Comparison of ENCODE assay signal across 1 cellular context in genomic region chr17:20009052-20009301, GRCh38.
TF ChIP-seq lines count a peak whose summit lies in the region.

No MANE protein-coding gene starts in this region.

TF ChIP-seq in HEK293, 187 proteins besides CTCF, POLR2A, EP300 and RAD21 (continued from another document and continues in another):
- TF ChIP-seq ZNF202 (tag by site-specific recombination; IDR thresholded peaks at IDR 0.05; ENCODE audit: borderline replicate concordance) (no peak), ZNF335 (tag by site-specific recombination; conservative IDR thresholded peaks at IDR 0.05) (peak; percentile 31), PRDM10 (tag by site-specific recombination; IDR thresholded peaks at IDR 0.05) (no peak), ZBTB26 (tag by site-specific recombination; optimal IDR thresholded peaks at IDR 0.05) (no peak), ZNF416 (tag by site-specific recombination; IDR thresholded peaks at IDR 0.05) (no peak), ZNF48 (tag by site-specific recombination; IDR thresholded peaks at IDR 0.05) (no peak), HOXC10 (CRISPR knock-in tag; IDR thresholded peaks at IDR 0.05) (no peak), OVOL3 (tag by site-specific recombination; IDR thresholded peaks at IDR 0.05) (no peak), ZNF266 (tag by site-specific recombination; IDR thresholded peaks at IDR 0.05; ENCODE audit: low read depth) (no peak), ZNF354C (tag by site-specific recombination; IDR thresholded peaks at IDR 0.05; ENCODE audit: borderline replicate concordance, low read depth) (no peak), ZBTB17 (tag by site-specific recombination; IDR thresholded peaks at IDR 0.05) (peak; percentile 78), ZNF654 (tag by site-specific recombination; IDR thresholded peaks at IDR 0.05; ENCODE audit: low read depth) (no peak), ZNF391 (tag by site-specific recombination; IDR thresholded peaks at IDR 0.05; ENCODE audit: borderline replicate concordance, low read depth) (no peak; the same call in 1 of the 2 replicates), KLF8 (tag by site-specific recombination; IDR thresholded peaks at IDR 0.05) (no peak), ZNF148 (tag by site-specific recombination; IDR thresholded peaks at IDR 0.05; ENCODE audit: borderline replicate concordance) (no peak), ZNF621 (tag by site-specific recombination; IDR thresholded peaks at IDR 0.05) (no peak), ZNF76 (tag by site-specific recombination; IDR thresholded peaks at IDR 0.05; ENCODE audit: borderline replicate concordance, low read depth) (no peak; the same call in 1 of the 2 replicates), ZNF112 (tag by site-specific recombination; IDR thresholded peaks at IDR 0.05) (no peak), ZNF555 (tag by site-specific recombination; conservative IDR thresholded peaks at IDR 0.05) (no peak), SCRT1 (tag by site-specific recombination; IDR thresholded peaks at IDR 0.05; ENCODE audit: borderline replicate concordance) (no peak), KLF1 (tag by site-specific recombination; IDR thresholded peaks at IDR 0.05) (no peak), RBAK (tag by site-specific recombination; IDR thresholded peaks at IDR 0.05) (no peak), REPIN1 (tag by site-specific recombination; IDR thresholded peaks at IDR 0.05; ENCODE audit: low read depth) (no peak), ZBTB7A (tag by site-specific recombination; IDR thresholded peaks at IDR 0.05; ENCODE audit: low read depth) (no peak), TSHZ1 (tag by site-specific recombination; IDR thresholded peaks at IDR 0.05; ENCODE audit: borderline replicate concordance) (no peak), ZNF747 (tag by site-specific recombination; IDR thresholded peaks at IDR 0.05) (no peak), PRDM4 (tag by site-specific recombination; IDR thresholded peaks at IDR 0.05) (no peak), YY1 (tag by site-specific recombination; IDR thresholded peaks at IDR 0.05) (0 out of 2 replicates have a peak, but pooled peaks have one; percentile 38), ZNF544 (tag by site-specific recombination; IDR thresholded peaks at IDR 0.05) (no peak), ZNF175 (tag by site-specific recombination; IDR thresholded peaks at IDR 0.05) (no peak), ZNF624 (tag by site-specific recombination; IDR thresholded peaks at IDR 0.05) (no peak), ZFP69B (tag by site-specific recombination; IDR thresholded peaks at IDR 0.05) (peak; percentile 1; the same call in 1 of the 2 replicates), ZNF571 (tag by site-specific recombination; IDR thresholded peaks at IDR 0.05) (no peak), HOXD13 (CRISPR knock-in tag; IDR thresholded peaks at IDR 0.05; ENCODE audit: borderline replicate concordance) (no peak), GLI2 (tag by site-specific recombination; IDR thresholded peaks at IDR 0.05; ENCODE audit: borderline replicate concordance, low read depth) (no peak)
- TF ChIP-seq, protein P1, sequence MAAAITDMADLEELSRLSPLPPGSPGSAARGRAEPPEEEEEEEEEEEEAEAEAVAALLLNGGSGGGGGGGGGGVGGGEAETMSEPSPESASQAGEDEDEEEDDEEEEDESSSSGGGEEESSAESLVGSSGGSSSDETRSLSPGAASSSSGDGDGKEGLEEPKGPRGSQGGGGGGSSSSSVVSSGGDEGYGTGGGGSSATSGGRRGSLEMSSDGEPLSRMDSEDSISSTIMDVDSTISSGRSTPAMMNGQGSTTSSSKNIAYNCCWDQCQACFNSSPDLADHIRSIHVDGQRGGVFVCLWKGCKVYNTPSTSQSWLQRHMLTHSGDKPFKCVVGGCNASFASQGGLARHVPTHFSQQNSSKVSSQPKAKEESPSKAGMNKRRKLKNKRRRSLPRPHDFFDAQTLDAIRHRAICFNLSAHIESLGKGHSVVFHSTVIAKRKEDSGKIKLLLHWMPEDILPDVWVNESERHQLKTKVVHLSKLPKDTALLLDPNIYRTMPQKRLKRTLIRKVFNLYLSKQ (tag by site-specific recombination; IDR thresholded peaks at IDR 0.05; ENCODE audit: borderline replicate concordance): no peak
- TF ChIP-seq, protein P2, sequence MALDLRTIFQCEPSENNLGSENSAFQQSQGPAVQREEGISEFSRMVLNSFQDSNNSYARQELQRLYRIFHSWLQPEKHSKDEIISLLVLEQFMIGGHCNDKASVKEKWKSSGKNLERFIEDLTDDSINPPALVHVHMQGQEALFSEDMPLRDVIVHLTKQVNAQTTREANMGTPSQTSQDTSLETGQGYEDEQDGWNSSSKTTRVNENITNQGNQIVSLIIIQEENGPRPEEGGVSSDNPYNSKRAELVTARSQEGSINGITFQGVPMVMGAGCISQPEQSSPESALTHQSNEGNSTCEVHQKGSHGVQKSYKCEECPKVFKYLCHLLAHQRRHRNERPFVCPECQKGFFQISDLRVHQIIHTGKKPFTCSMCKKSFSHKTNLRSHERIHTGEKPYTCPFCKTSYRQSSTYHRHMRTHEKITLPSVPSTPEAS (tag by site-specific recombination; IDR thresholded peaks at IDR 0.05): no peak
- TF ChIP-seq, protein P3, sequence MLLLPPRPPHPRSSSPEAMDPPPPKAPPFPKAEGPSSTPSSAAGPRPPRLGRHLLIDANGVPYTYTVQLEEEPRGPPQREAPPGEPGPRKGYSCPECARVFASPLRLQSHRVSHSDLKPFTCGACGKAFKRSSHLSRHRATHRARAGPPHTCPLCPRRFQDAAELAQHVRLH (tag by site-specific recombination; IDR thresholded peaks at IDR 0.05): no peak
- TF ChIP-seq, protein P4, sequence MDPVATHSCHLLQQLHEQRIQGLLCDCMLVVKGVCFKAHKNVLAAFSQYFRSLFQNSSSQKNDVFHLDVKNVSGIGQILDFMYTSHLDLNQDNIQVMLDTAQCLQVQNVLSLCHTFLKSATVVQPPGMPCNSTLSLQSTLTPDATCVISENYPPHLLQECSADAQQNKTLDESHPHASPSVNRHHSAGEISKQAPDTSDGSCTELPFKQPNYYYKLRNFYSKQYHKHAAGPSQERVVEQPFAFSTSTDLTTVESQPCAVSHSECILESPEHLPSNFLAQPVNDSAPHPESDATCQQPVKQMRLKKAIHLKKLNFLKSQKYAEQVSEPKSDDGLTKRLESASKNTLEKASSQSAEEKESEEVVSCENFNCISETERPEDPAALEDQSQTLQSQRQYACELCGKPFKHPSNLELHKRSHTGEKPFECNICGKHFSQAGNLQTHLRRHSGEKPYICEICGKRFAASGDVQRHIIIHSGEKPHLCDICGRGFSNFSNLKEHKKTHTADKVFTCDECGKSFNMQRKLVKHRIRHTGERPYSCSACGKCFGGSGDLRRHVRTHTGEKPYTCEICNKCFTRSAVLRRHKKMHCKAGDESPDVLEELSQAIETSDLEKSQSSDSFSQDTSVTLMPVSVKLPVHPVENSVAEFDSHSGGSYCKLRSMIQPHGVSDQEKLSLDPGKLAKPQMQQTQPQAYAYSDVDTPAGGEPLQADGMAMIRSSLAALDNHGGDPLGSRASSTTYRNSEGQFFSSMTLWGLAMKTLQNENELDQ (tag by site-specific recombination; IDR thresholded peaks at IDR 0.05; ENCODE audit: low read depth): no peak
